In the genomic region with DNA sequence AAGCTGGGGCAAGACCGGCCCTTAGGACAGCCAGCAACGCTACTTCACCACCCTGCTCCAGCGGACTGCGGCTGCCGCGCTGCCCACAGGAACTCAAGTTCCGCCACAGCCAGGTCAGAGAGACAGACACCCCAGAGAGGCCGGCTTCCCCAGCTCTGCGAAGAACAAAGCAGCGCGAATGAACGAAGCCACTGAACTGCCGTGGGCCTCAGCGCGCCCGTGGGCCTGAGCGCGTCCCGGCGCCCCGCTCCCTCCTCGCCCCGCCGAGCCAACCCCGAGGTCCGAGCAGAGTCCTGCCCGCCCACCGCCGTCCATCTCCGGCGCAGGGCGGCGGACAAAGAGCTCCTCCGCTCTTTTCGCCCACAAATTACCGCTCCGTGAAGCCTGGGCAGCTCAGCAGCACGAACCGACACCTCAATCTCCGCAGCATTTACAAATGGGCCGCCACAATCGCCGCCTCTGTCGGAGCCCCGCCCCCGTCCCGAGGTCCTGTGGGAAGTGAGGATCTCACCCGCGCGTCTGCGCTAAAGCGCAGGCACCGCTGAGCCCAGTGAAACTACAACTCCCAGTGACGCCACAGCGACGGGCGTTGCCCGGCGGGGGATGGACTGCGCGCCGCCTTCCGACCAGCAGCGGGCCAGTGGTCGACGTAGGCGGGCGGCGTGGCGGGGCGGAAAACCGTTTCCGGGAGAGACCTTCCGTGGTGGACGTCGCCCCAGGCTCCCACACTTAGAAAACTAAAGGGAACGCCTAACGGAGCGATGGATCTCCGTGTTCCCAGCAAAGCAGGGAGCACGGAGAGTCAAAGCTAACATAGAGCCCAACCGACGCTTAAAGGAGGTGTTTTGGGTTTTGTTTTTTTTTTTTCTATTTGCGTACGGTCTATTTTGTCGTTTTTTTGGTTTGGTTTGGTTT, we compare ENCODE assay signal across 1 cellular context.
TF ChIP-seq lines count a peak whose summit lies in the region.

No MANE protein-coding gene starts in this region.

TF ChIP-seq in HepG2, 621 proteins besides CTCF, POLR2A, EP300 and RAD21 (continued from another document and continues in another):
- TF ChIP-seq, protein P1, sequence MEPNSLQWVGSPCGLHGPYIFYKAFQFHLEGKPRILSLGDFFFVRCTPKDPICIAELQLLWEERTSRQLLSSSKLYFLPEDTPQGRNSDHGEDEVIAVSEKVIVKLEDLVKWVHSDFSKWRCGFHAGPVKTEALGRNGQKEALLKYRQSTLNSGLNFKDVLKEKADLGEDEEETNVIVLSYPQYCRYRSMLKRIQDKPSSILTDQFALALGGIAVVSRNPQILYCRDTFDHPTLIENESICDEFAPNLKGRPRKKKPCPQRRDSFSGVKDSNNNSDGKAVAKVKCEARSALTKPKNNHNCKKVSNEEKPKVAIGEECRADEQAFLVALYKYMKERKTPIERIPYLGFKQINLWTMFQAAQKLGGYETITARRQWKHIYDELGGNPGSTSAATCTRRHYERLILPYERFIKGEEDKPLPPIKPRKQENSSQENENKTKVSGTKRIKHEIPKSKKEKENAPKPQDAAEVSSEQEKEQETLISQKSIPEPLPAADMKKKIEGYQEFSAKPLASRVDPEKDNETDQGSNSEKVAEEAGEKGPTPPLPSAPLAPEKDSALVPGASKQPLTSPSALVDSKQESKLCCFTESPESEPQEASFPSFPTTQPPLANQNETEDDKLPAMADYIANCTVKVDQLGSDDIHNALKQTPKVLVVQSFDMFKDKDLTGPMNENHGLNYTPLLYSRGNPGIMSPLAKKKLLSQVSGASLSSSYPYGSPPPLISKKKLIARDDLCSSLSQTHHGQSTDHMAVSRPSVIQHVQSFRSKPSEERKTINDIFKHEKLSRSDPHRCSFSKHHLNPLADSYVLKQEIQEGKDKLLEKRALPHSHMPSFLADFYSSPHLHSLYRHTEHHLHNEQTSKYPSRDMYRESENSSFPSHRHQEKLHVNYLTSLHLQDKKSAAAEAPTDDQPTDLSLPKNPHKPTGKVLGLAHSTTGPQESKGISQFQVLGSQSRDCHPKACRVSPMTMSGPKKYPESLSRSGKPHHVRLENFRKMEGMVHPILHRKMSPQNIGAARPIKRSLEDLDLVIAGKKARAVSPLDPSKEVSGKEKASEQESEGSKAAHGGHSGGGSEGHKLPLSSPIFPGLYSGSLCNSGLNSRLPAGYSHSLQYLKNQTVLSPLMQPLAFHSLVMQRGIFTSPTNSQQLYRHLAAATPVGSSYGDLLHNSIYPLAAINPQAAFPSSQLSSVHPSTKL (CRISPR knock-in tag; IDR thresholded peaks at IDR 0.05) = peak; percentile 49
- TF ChIP-seq, protein P2, sequence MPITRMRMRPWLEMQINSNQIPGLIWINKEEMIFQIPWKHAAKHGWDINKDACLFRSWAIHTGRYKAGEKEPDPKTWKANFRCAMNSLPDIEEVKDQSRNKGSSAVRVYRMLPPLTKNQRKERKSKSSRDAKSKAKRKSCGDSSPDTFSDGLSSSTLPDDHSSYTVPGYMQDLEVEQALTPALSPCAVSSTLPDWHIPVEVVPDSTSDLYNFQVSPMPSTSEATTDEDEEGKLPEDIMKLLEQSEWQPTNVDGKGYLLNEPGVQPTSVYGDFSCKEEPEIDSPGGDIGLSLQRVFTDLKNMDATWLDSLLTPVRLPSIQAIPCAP (CRISPR knock-in tag; IDR thresholded peaks at IDR 0.05; ENCODE audit: low read depth) = no peak
- TF ChIP-seq FOXA3 (CRISPR knock-in tag; IDR thresholded peaks at IDR 0.05) (peak; percentile 52), ZSCAN20 (CRISPR knock-in tag; IDR thresholded peaks at IDR 0.05; ENCODE audit: borderline replicate concordance) (no peak), ZNF816 (CRISPR knock-in tag; IDR thresholded peaks at IDR 0.05; ENCODE audit: borderline replicate concordance) (no peak), RFX5 (IDR thresholded peaks at IDR 0.05; ENCODE audit: low read depth, low read length) (peak; percentile 42; the same call in 1 of the 2 replicates), ZSCAN30 (CRISPR knock-in tag; IDR thresholded peaks at IDR 0.05) (0 out of 2 replicates have a peak, but pooled peaks have one; percentile 58), RBM22 (optimal IDR thresholded peaks at IDR 0.05; ENCODE audit: low read length) (no peak), CEBPB (IDR thresholded peaks at IDR 0.05; ENCODE audit: borderline replicate concordance, low read depth, low read length) (no peak), THAP11 (CRISPR knock-in tag; IDR thresholded peaks at IDR 0.05) (peak; percentile 100), PAF1 (CRISPR knock-in tag; IDR thresholded peaks at IDR 0.05) (no peak), CBX2 (IDR thresholded peaks at IDR 0.05; ENCODE audit: low read depth, low read length) (no peak), CBX2 (CRISPR knock-in tag; IDR thresholded peaks at IDR 0.05; ENCODE audit: low read depth) (no peak), ZNF44 (CRISPR knock-in tag; IDR thresholded peaks at IDR 0.05) (no peak), ZNF160 (CRISPR knock-in tag; IDR thresholded peaks at IDR 0.05) (no peak), BRD4 (CRISPR knock-in tag; IDR thresholded peaks at IDR 0.05) (0 out of 2 replicates have a peak, but pooled peaks have one; percentile 43), ISX (CRISPR knock-in tag; conservative IDR thresholded peaks at IDR 0.05) (no peak), ZNF234 (CRISPR knock-in tag; conservative IDR thresholded peaks at IDR 0.05) (no peak), ZMYM4 (CRISPR knock-in tag; IDR thresholded peaks at IDR 0.05) (peak; percentile 84), SIN3B (IDR thresholded peaks at IDR 0.05; ENCODE audit: low read length) (peak; percentile 92), SP1 (IDR thresholded peaks at IDR 0.05) (no peak), SP1 (CRISPR knock-in tag; IDR thresholded peaks at IDR 0.05) (peak; percentile 84), ZNF335 (CRISPR knock-in tag; IDR thresholded peaks at IDR 0.05) (0 out of 2 replicates have a peak, but pooled peaks have one; percentile 19), ZNF577 (CRISPR knock-in tag; IDR thresholded peaks at IDR 0.05; ENCODE audit: borderline replicate concordance, low read depth) (no peak), ZBTB7A (CRISPR knock-in tag; IDR thresholded peaks at IDR 0.05) (no peak), ZNF605 (CRISPR knock-in tag; IDR thresholded peaks at IDR 0.05) (no peak), KLF16 (CRISPR knock-in tag; IDR thresholded peaks at IDR 0.05) (peak in 1 of 2 experiments; percentile 86; a peak in 2 of 4 replicates), CREB1 (IDR thresholded peaks at IDR 0.05) (peak; percentile 86), CREB1 (CRISPR knock-in tag; IDR thresholded peaks at IDR 0.05) (peak; percentile 93), HNRNPLL (IDR thresholded peaks at IDR 0.05; ENCODE audit: low read depth, low read length, poor library complexity, severe bottlenecking) (peak; percentile 98), HNRNPK (IDR thresholded peaks at IDR 0.05; ENCODE audit: low read depth, low read length, poor library complexity, severe bottlenecking) (no peak), ZBTB38 (CRISPR knock-in tag; IDR thresholded peaks at IDR 0.05) (peak; percentile 13; the same call in 1 of the 2 replicates), HMG20B (CRISPR knock-in tag; conservative IDR thresholded peaks at IDR 0.05) (no peak), NFE2 (CRISPR knock-in tag; IDR thresholded peaks at IDR 0.05) (no peak), PHF8 (CRISPR knock-in tag; IDR thresholded peaks at IDR 0.05) (peak; percentile 86), ZNF296 (CRISPR knock-in tag; conservative IDR thresholded peaks at IDR 0.05) (no peak), SP2 (CRISPR knock-in tag; IDR thresholded peaks at IDR 0.05) (peak; percentile 70), ZSCAN22 (CRISPR knock-in tag; IDR thresholded peaks at IDR 0.05) (peak; percentile 38; the same call in 1 of the 2 replicates), MYC (CRISPR knock-in tag; IDR thresholded peaks at IDR 0.05; ENCODE audit: borderline replicate concordance) (peak; percentile 79; the same call in 1 of the 2 replicates), GATAD1 (CRISPR knock-in tag; IDR thresholded peaks at IDR 0.05) (peak; percentile 89), ZNF777 (CRISPR knock-in tag; IDR thresholded peaks at IDR 0.05) (no peak; the same call in 1 of the 2 replicates)
- TF ChIP-seq, protein P3, sequence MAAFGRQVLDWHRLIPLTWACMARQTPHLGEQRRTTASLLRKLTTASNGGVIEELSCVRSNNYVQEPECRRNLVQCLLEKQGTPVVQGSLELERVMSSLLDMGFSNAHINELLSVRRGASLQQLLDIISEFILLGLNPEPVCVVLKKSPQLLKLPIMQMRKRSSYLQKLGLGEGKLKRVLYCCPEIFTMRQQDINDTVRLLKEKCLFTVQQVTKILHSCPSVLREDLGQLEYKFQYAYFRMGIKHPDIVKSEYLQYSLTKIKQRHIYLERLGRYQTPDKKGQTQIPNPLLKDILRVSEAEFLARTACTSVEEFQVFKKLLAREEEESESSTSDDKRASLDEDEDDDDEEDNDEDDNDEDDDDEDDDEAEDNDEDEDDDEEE (CRISPR knock-in tag; IDR thresholded peaks at IDR 0.05) = no peak
- TF ChIP-seq, protein P4, sequence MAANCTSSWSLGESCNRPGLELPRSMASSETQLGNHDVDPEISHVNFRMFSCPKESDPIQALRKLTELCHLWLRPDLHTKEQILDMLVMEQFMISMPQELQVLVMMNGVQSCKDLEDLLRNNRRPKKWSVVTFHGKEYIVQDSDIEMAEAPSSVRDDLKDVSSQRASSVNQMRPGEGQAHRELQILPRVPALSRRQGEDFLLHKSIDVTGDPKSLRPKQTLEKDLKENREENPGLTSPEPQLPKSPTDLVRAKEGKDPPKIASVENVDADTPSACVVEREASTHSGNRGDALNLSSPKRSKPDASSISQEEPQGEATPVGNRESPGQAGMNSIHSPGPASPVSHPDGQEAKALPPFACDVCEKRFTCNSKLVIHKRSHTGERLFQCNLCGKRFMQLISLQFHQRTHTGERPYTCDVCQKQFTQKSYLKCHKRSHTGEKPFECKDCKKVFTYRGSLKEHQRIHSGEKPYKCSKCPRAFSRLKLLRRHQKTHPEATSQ (CRISPR knock-in tag; IDR thresholded peaks at IDR 0.05; ENCODE audit: borderline replicate concordance) = no peak
- TF ChIP-seq, protein P5, sequence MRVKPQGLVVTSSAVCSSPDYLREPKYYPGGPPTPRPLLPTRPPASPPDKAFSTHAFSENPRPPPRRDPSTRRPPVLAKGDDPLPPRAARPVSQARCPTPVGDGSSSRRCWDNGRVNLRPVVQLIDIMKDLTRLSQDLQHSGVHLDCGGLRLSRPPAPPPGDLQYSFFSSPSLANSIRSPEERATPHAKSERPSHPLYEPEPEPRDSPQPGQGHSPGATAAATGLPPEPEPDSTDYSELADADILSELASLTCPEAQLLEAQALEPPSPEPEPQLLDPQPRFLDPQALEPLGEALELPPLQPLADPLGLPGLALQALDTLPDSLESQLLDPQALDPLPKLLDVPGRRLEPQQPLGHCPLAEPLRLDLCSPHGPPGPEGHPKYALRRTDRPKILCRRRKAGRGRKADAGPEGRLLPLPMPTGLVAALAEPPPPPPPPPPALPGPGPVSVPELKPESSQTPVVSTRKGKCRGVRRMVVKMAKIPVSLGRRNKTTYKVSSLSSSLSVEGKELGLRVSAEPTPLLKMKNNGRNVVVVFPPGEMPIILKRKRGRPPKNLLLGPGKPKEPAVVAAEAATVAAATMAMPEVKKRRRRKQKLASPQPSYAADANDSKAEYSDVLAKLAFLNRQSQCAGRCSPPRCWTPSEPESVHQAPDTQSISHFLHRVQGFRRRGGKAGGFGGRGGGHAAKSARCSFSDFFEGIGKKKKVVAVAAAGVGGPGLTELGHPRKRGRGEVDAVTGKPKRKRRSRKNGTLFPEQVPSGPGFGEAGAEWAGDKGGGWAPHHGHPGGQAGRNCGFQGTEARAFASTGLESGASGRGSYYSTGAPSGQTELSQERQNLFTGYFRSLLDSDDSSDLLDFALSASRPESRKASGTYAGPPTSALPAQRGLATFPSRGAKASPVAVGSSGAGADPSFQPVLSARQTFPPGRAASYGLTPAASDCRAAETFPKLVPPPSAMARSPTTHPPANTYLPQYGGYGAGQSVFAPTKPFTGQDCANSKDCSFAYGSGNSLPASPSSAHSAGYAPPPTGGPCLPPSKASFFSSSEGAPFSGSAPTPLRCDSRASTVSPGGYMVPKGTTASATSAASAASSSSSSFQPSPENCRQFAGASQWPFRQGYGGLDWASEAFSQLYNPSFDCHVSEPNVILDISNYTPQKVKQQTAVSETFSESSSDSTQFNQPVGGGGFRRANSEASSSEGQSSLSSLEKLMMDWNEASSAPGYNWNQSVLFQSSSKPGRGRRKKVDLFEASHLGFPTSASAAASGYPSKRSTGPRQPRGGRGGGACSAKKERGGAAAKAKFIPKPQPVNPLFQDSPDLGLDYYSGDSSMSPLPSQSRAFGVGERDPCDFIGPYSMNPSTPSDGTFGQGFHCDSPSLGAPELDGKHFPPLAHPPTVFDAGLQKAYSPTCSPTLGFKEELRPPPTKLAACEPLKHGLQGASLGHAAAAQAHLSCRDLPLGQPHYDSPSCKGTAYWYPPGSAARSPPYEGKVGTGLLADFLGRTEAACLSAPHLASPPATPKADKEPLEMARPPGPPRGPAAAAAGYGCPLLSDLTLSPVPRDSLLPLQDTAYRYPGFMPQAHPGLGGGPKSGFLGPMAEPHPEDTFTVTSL (CRISPR knock-in tag; IDR thresholded peaks at IDR 0.05; ENCODE audit: borderline replicate concordance) = peak; percentile 24; the same call in 1 of the 2 replicates
- TF ChIP-seq, protein P6, sequence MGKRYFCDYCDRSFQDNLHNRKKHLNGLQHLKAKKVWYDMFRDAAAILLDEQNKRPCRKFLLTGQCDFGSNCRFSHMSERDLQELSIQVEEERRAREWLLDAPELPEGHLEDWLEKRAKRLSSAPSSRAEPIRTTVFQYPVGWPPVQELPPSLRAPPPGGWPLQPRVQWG (CRISPR knock-in tag; IDR thresholded peaks at IDR 0.05; ENCODE audit: borderline replicate concordance, low read depth) = no peak
- TF ChIP-seq, protein P7, sequence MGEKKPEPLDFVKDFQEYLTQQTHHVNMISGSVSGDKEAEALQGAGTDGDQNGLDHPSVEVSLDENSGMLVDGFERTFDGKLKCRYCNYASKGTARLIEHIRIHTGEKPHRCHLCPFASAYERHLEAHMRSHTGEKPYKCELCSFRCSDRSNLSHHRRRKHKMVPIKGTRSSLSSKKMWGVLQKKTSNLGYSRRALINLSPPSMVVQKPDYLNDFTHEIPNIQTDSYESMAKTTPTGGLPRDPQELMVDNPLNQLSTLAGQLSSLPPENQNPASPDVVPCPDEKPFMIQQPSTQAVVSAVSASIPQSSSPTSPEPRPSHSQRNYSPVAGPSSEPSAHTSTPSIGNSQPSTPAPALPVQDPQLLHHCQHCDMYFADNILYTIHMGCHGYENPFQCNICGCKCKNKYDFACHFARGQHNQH (CRISPR knock-in tag; IDR thresholded peaks at IDR 0.05) = peak; percentile 86; the same call in 1 of the 2 replicates
- TF ChIP-seq, protein P8, sequence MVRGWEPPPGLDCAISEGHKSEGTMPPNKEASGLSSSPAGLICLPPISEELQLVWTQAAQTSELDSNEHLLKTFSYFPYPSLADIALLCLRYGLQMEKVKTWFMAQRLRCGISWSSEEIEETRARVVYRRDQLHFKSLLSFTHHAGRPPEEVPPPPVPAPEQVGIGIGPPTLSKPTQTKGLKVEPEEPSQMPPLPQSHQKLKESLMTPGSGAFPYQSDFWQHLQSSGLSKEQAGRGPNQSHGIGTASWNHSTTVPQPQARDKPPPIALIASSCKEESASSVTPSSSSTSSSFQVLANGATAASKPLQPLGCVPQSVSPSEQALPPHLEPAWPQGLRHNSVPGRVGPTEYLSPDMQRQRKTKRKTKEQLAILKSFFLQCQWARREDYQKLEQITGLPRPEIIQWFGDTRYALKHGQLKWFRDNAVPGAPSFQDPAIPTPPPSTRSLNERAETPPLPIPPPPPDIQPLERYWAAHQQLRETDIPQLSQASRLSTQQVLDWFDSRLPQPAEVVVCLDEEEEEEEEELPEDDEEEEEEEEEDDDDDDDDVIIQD (CRISPR knock-in tag; IDR thresholded peaks at IDR 0.05; ENCODE audit: low read depth) = 0 out of 2 replicates have a peak, but pooled peaks have one; percentile 26
